ENCODE assay signal across 16 cellular contexts in genomic region chr10:93711891-93712290, GRCh38. TPM values are rescaled to one million over a fixed set of nuclear protein-coding genes. Genes with fewer than 3 reads are reported as not detected.
DNase-seq lines count a peak whose midpoint lies in the region; ATAC-seq and TF ChIP-seq lines count a peak whose summit lies in the region.
"Had no signal": no experiment of that assay in that cellular context is flagged by ENCODE, and none has a peak within 500 bp of the region (broad histone marks: within the 10 kb centered on the region; RNA-seq: fewer than 3 reads in every experiment).

No MANE protein-coding gene starts in this region.

- no peak overlapping the region for H3K4me3 ChIP-seq in cardiac fibroblast (replicated peaks in 1 of 2; ENCODE audit: low read depth in 2 of 2, low read length in 2 of 2)
- H3K4me3 ChIP-seq: A549, K562, PC-9, SJSA1 had no signal

- DNase-seq in Daoy (ENCODE audit: low read depth) (peak; percentile 47), LHCN-M2 (ENCODE audit: low read depth) (peak; percentile 41), cardiac fibroblast (ENCODE audit: low read depth in 2 of 2) (peak; percentile 5 to 76), glomerular visceral epithelial cell (ENCODE audit: extremely low spot score) (peak; percentile 7), DMS53 (lab: John Stamatoyannopoulos, UW) (no peak), GM19240 (ENCODE audit: insufficient read length, low spot score) (no peak), SKM-1 (lab: John Stamatoyannopoulos, UW; ENCODE audit: unreplicated experiment) (no peak)
- DNase-seq: C1 segment of cervical spinal cord, NCI-H146, NCI-H2081, PC-9 had no signal

- TF ChIP-seq CTCF in cardiac fibroblast (IDR thresholded peaks at IDR 0.05; ENCODE audit: low read depth, low read length): no peak

- ATAC-seq in GM18502 (IDR thresholded peaks at IDR 0.05; ENCODE audit: poor library complexity, unreplicated experiment): no peak
- ATAC-seq: A549, HCT116, K562 had no signal

RNA-seq across cellular contexts. Expression of gene FRA10AC1, which starts 9.5 kb away (rescaled TPM):
- 2.5 and 3.2 TPM in 2 replicates for total RNA-seq in Daoy (2014; rRNA removed; shearing (Covaris generic))
- total RNA-seq in LHCN-M2 (2014; rRNA removed): 6.9 and 7.7 TPM in 2 replicates
- 6.0 TPM for polyA plus RNA-seq in LHCN-M2 (2012)

RNA-seq across cellular contexts. Expression of gene LGI1, which starts 45.8 kb away (rescaled TPM):
- not detected in 2 replicates for total RNA-seq in Daoy (2014; rRNA removed; shearing (Covaris generic))
- not detected in 2 replicates for total RNA-seq in LHCN-M2 (2014; rRNA removed)
- polyA plus RNA-seq in LHCN-M2 (2012): not detected
- total RNA-seq: K562, PC-9 had no signal
- polyA plus RNA-seq: A549, K562 had no signal

Comparison
In these comparisons a context has a peak if more than half of its experiments do, and no peak if none do; other contexts are left out.
1. DNase-seq: peak in Daoy (single experiment), LHCN-M2 (single experiment), cardiac fibroblast (2 of 2) and glomerular visceral epithelial cell (single experiment); none in DMS53 (single experiment), GM19240 (single experiment) and SKM-1 (single experiment).